13 cellular contexts compared by ENCODE assay signal in the genomic region with DNA sequence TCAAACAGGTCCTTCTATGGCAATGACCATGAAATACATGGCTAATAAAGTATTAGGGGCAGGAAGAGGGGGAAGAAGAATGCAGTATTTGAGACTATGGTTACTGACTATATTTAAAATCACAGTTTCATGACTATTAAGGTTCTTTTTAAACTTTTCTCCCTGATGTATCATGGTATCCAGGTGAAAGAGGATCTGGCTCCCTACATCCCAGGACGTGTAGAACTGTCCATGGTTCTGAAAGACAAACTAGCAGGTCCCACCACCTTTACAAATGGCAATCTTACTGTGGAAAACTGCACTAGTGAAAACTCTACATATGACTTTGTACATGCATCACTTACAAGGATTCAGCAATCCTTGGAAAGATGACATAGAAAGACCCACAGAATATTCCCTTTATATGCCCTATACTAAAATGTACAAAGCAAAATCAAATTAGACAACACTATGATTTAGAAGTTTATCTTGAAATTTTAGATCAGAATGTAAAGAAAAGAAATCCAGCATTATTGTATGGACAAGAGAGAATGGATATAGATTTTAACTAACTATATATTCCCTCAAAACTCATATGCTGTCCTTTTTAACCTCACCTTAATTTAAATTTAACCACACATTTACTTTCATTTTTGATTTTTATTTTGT. TPM values are rescaled to one million over a fixed set of nuclear protein-coding genes. Genes with fewer than 3 reads are reported as not detected.
A peak's percentile ranks its signal among the peaks of the same experiment; 100 is the strongest.
DNase-seq lines count a peak whose midpoint lies in the region; ATAC-seq, FAIRE-seq and TF ChIP-seq lines count a peak whose summit lies in the region.
"Had no signal": no experiment of that assay in that cellular context is flagged by ENCODE, and none has a peak within 500 bp of the region (broad histone marks: within the 10 kb centered on the region; RNA-seq: fewer than 3 reads in every experiment).

No MANE protein-coding gene starts in this region.

- no peak for TF ChIP-seq CTCF in cardiac fibroblast (IDR thresholded peaks at IDR 0.05; ENCODE audit: low read depth, low read length)
- TF ChIP-seq CTCF in HepG2 (CRISPR knock-in tag; IDR thresholded peaks at IDR 0.05), result no peak
- TF ChIP-seq CTCF in osteoblast (IDR thresholded peaks at IDR 0.05; ENCODE audit: extremely low read depth, low read depth, low read length), result no peak
- TF ChIP-seq CTCF in kidney (IDR thresholded peaks at IDR 0.05; ENCODE audit: borderline replicate concordance, extremely low read depth, insufficient read depth), result no peak

- H3K36me3 ChIP-seq in GM23248 (ENCODE audit: low read depth), result no peaks in the 10 kb centered on the region
- H3K36me3 ChIP-seq in HepG2 (replicated peaks in 1 of 2; ENCODE audit: control insufficient read depth in 1 of 2, insufficient read depth in 2 of 2, low read length in 2 of 2), result no peaks in the 10 kb centered on the region
- no peaks in the 10 kb centered on the region for H3K36me3 ChIP-seq in osteoblast (ENCODE audit: insufficient read depth, low read length)
- H3K36me3 ChIP-seq in kidney (ENCODE audit: control insufficient read depth in 1 of 2, insufficient read depth in 2 of 2, low read length in 2 of 2), result no peaks in the 10 kb centered on the region
- H3K36me3 ChIP-seq: BLaER1, WERI-Rb-1 had no signal

- H2AFZ ChIP-seq in GM23248 (no peak overlapping the region), HepG2 (ENCODE audit: low read length) (no peak overlapping the region), osteoblast (ENCODE audit: low read length) (no peak overlapping the region)

- no peak for TF ChIP-seq POLR2A in HepG2 (IDR thresholded peaks at IDR 0.05; ENCODE audit: insufficient read depth in 1 of 2, low read depth in 2 of 2, low read length in 2 of 2)

- H3K79me2 ChIP-seq in GM23248 (ENCODE audit: insufficient read depth), result no peaks in the 10 kb centered on the region
- H3K79me2 ChIP-seq in HepG2 (ENCODE audit: insufficient read depth, low read length), result no peaks in the 10 kb centered on the region
- no peaks in the 10 kb centered on the region for H3K79me2 ChIP-seq in osteoblast (ENCODE audit: insufficient read depth, low read length)

- CTCF ChIA-PET in HepG2 (lab: Yijun Ruan, JAX; ENCODE audit: low intra/inter-chr PET ratio, low total read pairs), result no interaction called here

- TF ChIP-seq EP300 in HepG2 (IDR thresholded peaks at IDR 0.05; ENCODE audit: low read depth in 2 of 2, low read length in 2 of 2) (no peak), HepG2 (CRISPR knock-in tag; IDR thresholded peaks at IDR 0.05; ENCODE audit: borderline replicate concordance) (no peak)

- H3K4me3 ChIP-seq in GM23248, result no peak overlapping the region
- no peak overlapping the region for H3K4me3 ChIP-seq in cardiac fibroblast (replicated peaks in 1 of 2; ENCODE audit: low read depth in 2 of 2, low read length in 2 of 2)
- no peak overlapping the region for H3K4me3 ChIP-seq in HepG2 (replicated peaks in 1 of 3; ENCODE audit: insufficient read depth in 1 of 3, low read depth in 2 of 3, low read length in 3 of 3)
- H3K4me3 ChIP-seq in osteoblast (ENCODE audit: insufficient read depth, low read length), result no peak overlapping the region
- no peak overlapping the region for H3K4me3 ChIP-seq in kidney (ENCODE audit: low read length in 2 of 2)
- H3K4me3 ChIP-seq: BLaER1 had no signal

- H3K4me2 ChIP-seq in GM23248 (ENCODE audit: unreplicated experiment) (no peak overlapping the region), HepG2 (ENCODE audit: low read depth, low read length) (no peak overlapping the region), osteoblast (ENCODE audit: insufficient read depth, low read length) (no peak overlapping the region)
- H3K4me2 ChIP-seq: BLaER1 had no signal

- H3K9ac ChIP-seq in GM23248 (no peak overlapping the region), HepG2 (ENCODE audit: insufficient read depth, low read depth, low read length) (no peak overlapping the region), kidney (ENCODE audit: low read length in 2 of 2) (no peak overlapping the region)
- H3K9ac ChIP-seq: BLaER1 had no signal

- H3K4me1 ChIP-seq in GM23248 (ENCODE audit: insufficient read depth) (no peaks in the 10 kb centered on the region), HepG2 (ENCODE audit: insufficient read depth, low read length) (no peaks in the 10 kb centered on the region), osteoblast (ENCODE audit: insufficient read depth, low read length) (no peaks in the 10 kb centered on the region), kidney (ENCODE audit: control insufficient read depth in 1 of 2, insufficient read depth in 1 of 2, low read depth in 1 of 2, low read length in 2 of 2) (no peaks in the 10 kb centered on the region)
- H3K4me1 ChIP-seq: BLaER1 had no signal

- BruUV-seq in HepG2 (replicated peaks; lab: Mats Ljungman, UMichigan), result no TSS peak

- no peak overlapping the region for H3K27ac ChIP-seq in GM23248
- H3K27ac ChIP-seq in HepG2 (ENCODE audit: extremely low read length, insufficient read depth, low read length), result no peak overlapping the region
- no peak overlapping the region for H3K27ac ChIP-seq in osteoblast (ENCODE audit: low read depth, low read length)
- H3K27ac ChIP-seq in kidney (ENCODE audit: low read depth in 2 of 2, low read length in 2 of 2), result no peak overlapping the region
- H3K27ac ChIP-seq: BLaER1, WERI-Rb-1 had no signal

- TF ChIP-seq RAD21 in HepG2 (CRISPR knock-in tag; IDR thresholded peaks at IDR 0.05), result no peak

- no peaks in the 10 kb centered on the region for H3F3A ChIP-seq in GM23248 (ENCODE audit: insufficient read depth)

- in situ Hi-C loops in GM23248 (cut with MboI) (no loop called here), HepG2 (cut with HindIII; ENCODE audit: extremely low pct_ligation_motif_present, low pct_unique_long_range_greater_than_20kb) (no loop called here)

- no peaks in the 10 kb centered on the region for H3K9me2 ChIP-seq in GM23248 (ENCODE audit: insufficient read depth)

- H3K9me3 ChIP-seq in GM23248 (ENCODE audit: low read depth) (no peaks in the 10 kb centered on the region), HepG2 (ENCODE audit: low read length) (no peaks in the 10 kb centered on the region), osteoblast (ENCODE audit: low read depth, low read length) (no peaks in the 10 kb centered on the region), kidney (ENCODE audit: control insufficient read depth in 1 of 2, low read length in 2 of 2) (no peaks in the 10 kb centered on the region)
- H3K9me3 ChIP-seq: BLaER1 had no signal

- H3K27me3 ChIP-seq in GM23248 (replicated peaks; ENCODE audit: insufficient read depth) (peaks cover 46% of the 10 kb centered on the region), HepG2 (ENCODE audit: control insufficient read depth in 1 of 2, insufficient read depth in 2 of 2, low read length in 2 of 2) (peaks cover 0 to 3% of the 10 kb centered on the region in 2 experiments; a peak in 1 of 5 replicates), osteoblast (ENCODE audit: insufficient read depth, low read length) (peaks cover 12% of the 10 kb centered on the region)
- H3K27me3 ChIP-seq: BLaER1 had no signal

- H4K20me1 ChIP-seq in GM23248 (ENCODE audit: insufficient read depth) (no peaks in the 10 kb centered on the region), HepG2 (ENCODE audit: insufficient read depth, low read length) (no peaks in the 10 kb centered on the region), osteoblast (ENCODE audit: insufficient read depth, low read length) (no peaks in the 10 kb centered on the region)
- H4K20me1 ChIP-seq: BLaER1 had no signal

- peak; percentile 30 for DNase-seq in GM23248
- peak; percentile 9 for DNase-seq in NCI-H226
- DNase-seq in cardiac fibroblast (ENCODE audit: low read depth in 2 of 2), result peak; percentile 23 to 33
- peak; percentile 61 for DNase-seq in HepG2 (ENCODE audit: low spot score)
- no peak for DNase-seq in NK-92 (lab: John Stamatoyannopoulos, UW; ENCODE audit: unreplicated experiment)
- no peak for DNase-seq in osteoblast (ENCODE audit: insufficient read length, low spot score, missing footprints)
- no peak for DNase-seq in NCI-H510A (lab: John Stamatoyannopoulos, UW)
- DNase-seq in kidney, result no peak
- DNase-seq: activated naive CD8-positive, alpha-beta T cell treated with anti-CD3 and anti-CD28 coated beads, Interleukin-2, amount 10 ng/mL, durations not matched to agents 7 days and 5 days; islet precursor cell; natural killer cell; WERI-Rb-1 had no signal

- intact Hi-C loops in HepG2 (cut with micrococcal nuclease; ENCODE audit: unreplicated experiment), result no loop called here
- intact Hi-C loops in kidney (cut with DNase I), result loop anchor here (10.0 kb wide), 1 partner anchor 66 kb away; no protein-coding TSS in a partner anchor

- whole genome bisulfite sequencing in GM23248 (ENCODE audit: low coverage in 1 of 2, low lambda C conversion rate in 2 of 2, missing lambda C conversion rate in 2 of 2), 2 experiments, result 0% methylated on average over 1 of the region's 1 CpG
- 0% methylated on average over 1 of the region's 1 CpG for WGBS in HepG2 (ENCODE audit: low lambda C conversion rate)

- peak; percentile 55; the same call in 1 of the 3 replicates for ATAC-seq in HepG2
- ATAC-seq: natural killer cell had no signal

- POLR2A ChIA-PET in HepG2 (lab: Yijun Ruan, JAX), result no interaction called here

- FAIRE-seq in HepG2 (lab: Jason Lieb, UNC), result peak; percentile 52
- FAIRE-seq in kidney (lab: Jason Lieb, UNC), result no peak

RNA-seq across cellular contexts. Expression of a gene that starts 33.5 kb away (rescaled TPM):
- total RNA-seq in GM23248 (2014; rRNA removed; shearing (Covaris generic)), result 40.2 and 45.8 TPM in 2 replicates
- polyA plus RNA-seq in GM23248 (2016; fragmentation: Nextera tagmentation; extraction: Ambion mirVana) (63.4 and 67.2 TPM in 2 replicates), HepG2 (2011; rRNA removed) (72.3 and 88.4 TPM in 2 replicates), kidney (ENCODE audit: insufficient read depth, low read depth, low replicate concordance) (73.9 TPM)
- total RNA-seq in HepG2 (2016; rRNA removed; fragmentation: Illumina TruSeq; extraction: Trizol) (38.4 and 53.1 TPM in 2 replicates), osteoblast (23.9 and 24.6 TPM in 2 replicates), kidney (34.5 TPM)
- 23.8 and 29.3 TPM in 2 replicates for total RNA-seq in HepG2 (2016; cell fraction: cytosol; rRNA removed; fragmentation: Illumina TruSeq; extraction: Trizol; ENCODE audit: low read depth)
- 41.8 and 52.5 TPM in 2 replicates for total RNA-seq in HepG2 (2016; cell fraction: insoluble cytoplasmic fraction; rRNA removed; fragmentation: Illumina TruSeq; extraction: Trizol)
- total RNA-seq in HepG2 (2016; cell fraction: membrane; rRNA removed; fragmentation: Illumina TruSeq; extraction: Trizol), result 23.7 and 25.5 TPM in 2 replicates
- total RNA-seq in HepG2 (2016; cell fraction: nucleus; rRNA removed; fragmentation: Illumina TruSeq; extraction: Trizol), result 26.2 and 34.9 TPM in 2 replicates
- 68.5 and 146 TPM in 2 replicates for polyA plus RNA-seq in HepG2 (2011; cell fraction: cytosol; rRNA removed)
- 170 and 172 TPM in 2 replicates for polyA plus RNA-seq in HepG2 (2011; cell fraction: nucleus; rRNA removed)
- polyA plus RNA-seq in HepG2 (2012), result 51.6 and 70.9 TPM in 2 replicates
- 46.1 and 56.4 TPM in 2 replicates for polyA plus RNA-seq in HepG2 (2016; cell fraction: cytosol; fragmentation: Illumina TruSeq; extraction: Trizol; ENCODE audit: low read depth)
- 66.2 and 74.5 TPM in 2 replicates for polyA plus RNA-seq in HepG2 (2016; cell fraction: insoluble cytoplasmic fraction; fragmentation: Illumina TruSeq; extraction: Trizol; ENCODE audit: low read depth)
- polyA plus RNA-seq in HepG2 (2016; cell fraction: membrane; fragmentation: Illumina TruSeq; extraction: Trizol; ENCODE audit: low read depth), result 42.2 and 48.9 TPM in 2 replicates
- polyA plus RNA-seq in HepG2 (2016; cell fraction: nucleus; fragmentation: Illumina TruSeq; extraction: Trizol; ENCODE audit: insufficient read depth, low read depth), result 94.8 and 101 TPM in 2 replicates
- 18.2 and 24.8 TPM in 2 replicates for polyA minus RNA-seq in HepG2 (2011; rRNA and poly(A)+ RNA removed; ENCODE audit: low replicate concordance)
- polyA minus RNA-seq in HepG2 (2011; cell fraction: cytosol; rRNA and poly(A)+ RNA removed), result 15.3 and 17.1 TPM in 2 replicates
- 8.4 and 9.3 TPM in 2 replicates for polyA minus RNA-seq in HepG2 (2011; cell fraction: nucleus; rRNA and poly(A)+ RNA removed)

RNA-seq across cellular contexts. Expression of a gene that starts 51.7 kb away (rescaled TPM):
- 9.6 and 29.1 TPM in 2 replicates for total RNA-seq in GM23248 (2014; rRNA removed; shearing (Covaris generic))
- polyA plus RNA-seq in GM23248 (2016; fragmentation: Nextera tagmentation; extraction: Ambion mirVana), result 9.3 and 9.7 TPM in 2 replicates
- total RNA-seq in HepG2 (2016; rRNA removed; fragmentation: Illumina TruSeq; extraction: Trizol), result 13.8 and 14.6 TPM in 2 replicates
- total RNA-seq in HepG2 (2016; cell fraction: cytosol; rRNA removed; fragmentation: Illumina TruSeq; extraction: Trizol; ENCODE audit: low read depth), result 3.1 and 5.0 TPM in 2 replicates
- total RNA-seq in HepG2 (2016; cell fraction: insoluble cytoplasmic fraction; rRNA removed; fragmentation: Illumina TruSeq; extraction: Trizol), result 12.0 and 15.3 TPM in 2 replicates
- 11.0 and 12.4 TPM in 2 replicates for total RNA-seq in HepG2 (2016; cell fraction: membrane; rRNA removed; fragmentation: Illumina TruSeq; extraction: Trizol)
- total RNA-seq in HepG2 (2016; cell fraction: nucleus; rRNA removed; fragmentation: Illumina TruSeq; extraction: Trizol), result 12.2 and 14.1 TPM in 2 replicates
- 7.7 and 8.6 TPM in 2 replicates for polyA plus RNA-seq in HepG2 (2011; rRNA removed)
- 5.6 and 5.9 TPM in 2 replicates for polyA plus RNA-seq in HepG2 (2011; cell fraction: cytosol; rRNA removed)
- 22.1 and 24.6 TPM in 2 replicates for polyA plus RNA-seq in HepG2 (2011; cell fraction: nucleus; rRNA removed)
- polyA plus RNA-seq in HepG2 (2012), result 7.8 and 8.9 TPM in 2 replicates
- polyA plus RNA-seq in HepG2 (2016; cell fraction: cytosol; fragmentation: Illumina TruSeq; extraction: Trizol; ENCODE audit: low read depth), result 2.3 and 3.1 TPM in 2 replicates
- 9.9 and 11.6 TPM in 2 replicates for polyA plus RNA-seq in HepG2 (2016; cell fraction: insoluble cytoplasmic fraction; fragmentation: Illumina TruSeq; extraction: Trizol; ENCODE audit: low read depth)
- 6.6 and 8.4 TPM in 2 replicates for polyA plus RNA-seq in HepG2 (2016; cell fraction: membrane; fragmentation: Illumina TruSeq; extraction: Trizol; ENCODE audit: low read depth)
- 26.6 and 28.1 TPM in 2 replicates for polyA plus RNA-seq in HepG2 (2016; cell fraction: nucleus; fragmentation: Illumina TruSeq; extraction: Trizol; ENCODE audit: insufficient read depth, low read depth)
- 7.8 and 11.9 TPM in 2 replicates for polyA minus RNA-seq in HepG2 (2011; rRNA and poly(A)+ RNA removed; ENCODE audit: low replicate concordance)
- polyA minus RNA-seq in HepG2 (2011; cell fraction: cytosol; rRNA and poly(A)+ RNA removed), result 6.3 and 7.6 TPM in 2 replicates
- 13.6 and 16.1 TPM in 2 replicates for polyA minus RNA-seq in HepG2 (2011; cell fraction: nucleus; rRNA and poly(A)+ RNA removed)
- 12.1 and 14.5 TPM in 2 replicates for total RNA-seq in osteoblast
- total RNA-seq in kidney, result 17.7 TPM
- 8.6 TPM for polyA plus RNA-seq in kidney (ENCODE audit: insufficient read depth, low read depth, low replicate concordance)

Comparison
In these comparisons a context has a peak if more than half of its experiments do, and no peak if none do; other contexts are left out.
1. DNase-seq: peak in GM23248 (single experiment), NCI-H226 (single experiment), cardiac fibroblast (2 of 2) and HepG2 (single experiment); none in NK-92 (single experiment), osteoblast (single experiment), NCI-H510A (single experiment) and kidney (single experiment).